In the genomic region with DNA sequence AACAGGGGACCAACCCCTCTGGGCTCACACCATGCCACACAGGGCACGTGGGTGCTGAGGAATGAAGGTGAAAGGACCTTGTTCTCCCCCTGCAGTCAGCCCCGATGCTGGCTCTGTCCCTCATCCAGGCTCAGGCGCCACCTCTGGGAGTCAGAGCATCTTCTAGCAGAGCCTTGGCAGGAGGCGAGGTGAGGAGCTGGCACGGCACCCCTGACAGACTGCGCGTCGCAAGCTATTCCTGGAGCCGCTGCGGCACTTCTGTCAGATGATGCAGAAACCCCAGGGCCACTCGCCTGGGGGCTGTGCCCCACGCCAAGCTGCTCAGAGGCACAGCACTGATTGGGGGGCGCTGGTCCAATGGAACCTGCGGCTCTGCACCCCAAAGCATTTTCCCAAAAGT, we compare ENCODE assay signal across 24 cellular contexts.
DNase-seq lines count a peak whose midpoint lies in the region; ATAC-seq and TF ChIP-seq lines count a peak whose summit lies in the region.
"Had no signal": no experiment of that assay in that cellular context is flagged by ENCODE, and none has a peak within 500 bp of the region (broad histone marks: within the 10 kb centered on the region; RNA-seq: fewer than 3 reads in every experiment).

No MANE protein-coding gene starts in this region.

- H3K4me3 ChIP-seq in skeletal muscle tissue (ENCODE audit: low read length in 3 of 3) (peak overlapping the region in 1 of 3 donors; percentile 35), breast epithelium (no peak overlapping the region)
- H3K4me3 ChIP-seq: left lung, tibial artery had no signal

- peaks cover 0 to 6% (median 5%) of the 10 kb centered on the region in 3 donors for H3K36me3 ChIP-seq in skeletal muscle tissue (ENCODE audit: control insufficient read depth in 3 of 3, insufficient read depth in 3 of 3, low read length in 3 of 3)
- H3K36me3 ChIP-seq in breast epithelium, result no peaks in the 10 kb centered on the region
- H3K36me3 ChIP-seq: left lung, tibial artery, WERI-Rb-1 had no signal

- peaks cover 36% of the 10 kb centered on the region for H3K4me1 Mint-ChIP-seq in activated T-helper 2 cell treated with anti-CD3 and anti-CD28 coated beads, Interferon-gamma antibody, Interleukin-2, Interleukin-4, amounts not matched to agents 10 μg/mL and 5 μg/mL and 100 μg/mL, durations not matched to agents 14 hours and 24 hours and 36 hours (ENCODE audit: low read depth)

- intact Hi-C loops in left ventricle myocardium superior (cut with micrococcal nuclease), result no loop called here
- intact Hi-C loops in activated T-helper 2 cell treated with anti-CD3 and anti-CD28 coated beads, Interferon-gamma antibody, Interleukin-2, Interleukin-4, amounts not matched to agents 10 μg/mL and 5 μg/mL and 100 μg/mL, durations not matched to agents 14 hours and 24 hours and 36 hours (cut with micrococcal nuclease), result no loop called here
- intact Hi-C loops in breast epithelium (cut with DNase I; ENCODE audit: low total_unique reads), result no loop called here

- H3K9me3 ChIP-seq in skeletal muscle tissue (ENCODE audit: control insufficient read depth in 3 of 3, low read length in 3 of 3), result no peaks in the 10 kb centered on the region
- no peaks in the 10 kb centered on the region for H3K9me3 ChIP-seq in breast epithelium
- H3K9me3 ChIP-seq: left lung, tibial artery had no signal

- TF ChIP-seq CTCF in breast epithelium (IDR thresholded peaks at IDR 0.05), result no peak

- ATAC-seq in left ventricle myocardium superior, result peak; percentile 85
- ATAC-seq: activated naive CD4-positive, alpha-beta T cell treated with anti-CD3 and anti-CD28 coated beads, Interleukin-2, amount 50 U/mL, for 72 hours; left lung; SK-N-SH treated with all-trans-retinoic acid at 6 μM for 48 hours; stimulated activated naive B cell treated with anti-CD40 and anti-IgM and Interleukin-4, amounts not matched to agents 10 μg/mL and 1 μg/mL and 100 μg/mL, for 72 hours had no signal

- H3K36me3 Mint-ChIP-seq in activated T-helper 2 cell treated with anti-CD3 and anti-CD28 coated beads, Interferon-gamma antibody, Interleukin-2, Interleukin-4, amounts not matched to agents 10 μg/mL and 5 μg/mL and 100 μg/mL, durations not matched to agents 14 hours and 24 hours and 36 hours (ENCODE audit: low read depth), result no peaks in the 10 kb centered on the region
- H3K36me3 Mint-ChIP-seq: activated naive CD4-positive, alpha-beta T cell treated with anti-CD3 and anti-CD28 coated beads, Interleukin-2, amount 50 U/mL, for 72 hours; CD4-positive, CD25-positive, alpha-beta regulatory T cell had no signal

- H3K27ac ChIP-seq in skeletal muscle tissue (ENCODE audit: low read depth, low read length) (peak overlapping the region; percentile 90), breast epithelium (no peak overlapping the region)
- H3K27ac ChIP-seq: KMS-11, parathyroid adenoma, WERI-Rb-1 had no signal

- H3K27me3 Mint-ChIP-seq in activated T-helper 2 cell treated with anti-CD3 and anti-CD28 coated beads, Interferon-gamma antibody, Interleukin-2, Interleukin-4, amounts not matched to agents 10 μg/mL and 5 μg/mL and 100 μg/mL, durations not matched to agents 14 hours and 24 hours and 36 hours (ENCODE audit: low read depth), result peaks cover 3% of the 10 kb centered on the region
- H3K27me3 Mint-ChIP-seq: activated CD4-positive, alpha-beta T cell treated with anti-CD3 and anti-CD28 coated beads, Interleukin-2, amount 10 ng/mL, durations not matched to agents 7 days and 5 days; stimulated activated naive B cell treated with anti-CD40 and anti-IgM and Interleukin-4, amounts not matched to agents 10 μg/mL and 1 μg/mL and 100 μg/mL, for 72 hours had no signal

- TF ChIP-seq POLR2A in breast epithelium (IDR thresholded peaks at IDR 0.05), result no peak

- no peaks in the 10 kb centered on the region for H3K9me3 Mint-ChIP-seq in activated T-helper 2 cell treated with anti-CD3 and anti-CD28 coated beads, Interferon-gamma antibody, Interleukin-2, Interleukin-4, amounts not matched to agents 10 μg/mL and 5 μg/mL and 100 μg/mL, durations not matched to agents 14 hours and 24 hours and 36 hours
- H3K9me3 Mint-ChIP-seq: activated CD4-positive, alpha-beta T cell treated with anti-CD3 and anti-CD28 coated beads, Interleukin-2, amount 10 ng/mL, durations not matched to agents 7 days and 5 days; activated naive CD4-positive, alpha-beta T cell treated with anti-CD3 and anti-CD28 coated beads, Interleukin-2, amount 50 U/mL, for 72 hours; activated T-helper 1 cell treated with anti-CD3 and anti-CD28 coated beads, Interleukin-12 subunit alpha, Interleukin-12 subunit beta, Interleukin-2, Interleukin-4 antibody, amounts not matched to agents 30 ng/mL and 10 ng/mL and 1 ng/mL, durations not matched to agents 14 hours and 24 hours and 36 hours; CD4-positive, CD25-positive, alpha-beta regulatory T cell; nephron had no signal

- peaks cover 45 to 49% (median 46%) of the 10 kb centered on the region in 3 donors for H3K4me1 ChIP-seq in skeletal muscle tissue (ENCODE audit: control insufficient read depth in 3 of 3, insufficient read depth in 3 of 3, low read length in 3 of 3)
- no peaks in the 10 kb centered on the region for H3K4me1 ChIP-seq in breast epithelium
- H3K4me1 ChIP-seq: parathyroid adenoma had no signal

- H3K9ac ChIP-seq in skeletal muscle tissue (ENCODE audit: low read depth in 1 of 3, low read length in 3 of 3), result peak overlapping the region in 2 of 3 donors; percentile 27 to 78
- H3K9ac ChIP-seq: KMS-11, parathyroid adenoma had no signal

- no peaks in the 10 kb centered on the region for H3K27me3 ChIP-seq in skeletal muscle tissue (ENCODE audit: control insufficient read depth in 3 of 3, insufficient read depth in 3 of 3, low read length in 3 of 3)
- no peaks in the 10 kb centered on the region for H3K27me3 ChIP-seq in breast epithelium
- H3K27me3 ChIP-seq: left lung, tibial artery had no signal

- DNase-seq in NCI-H1694 (lab: John Stamatoyannopoulos, UW) (peak; percentile 72), cerebellar nuclear complex (lab: John Stamatoyannopoulos, UW) (peak; percentile 46 to 83), left ventricle myocardium superior (peak; percentile 83), NCI-H345 treated with DMSO at 0.1 percent for 48 hours (lab: John Stamatoyannopoulos, UW; ENCODE audit: unreplicated experiment) (no peak), breast epithelium (ENCODE audit: low spot score in 2 of 2) (no peak)
- no peak for DNase-seq in activated T-helper 2 cell treated with anti-CD3 and anti-CD28 coated beads, Interferon-gamma antibody, Interleukin-2, Interleukin-4, amounts not matched to agents 10 μg/mL and 5 μg/mL and 100 μg/mL, durations not matched to agents 14 hours and 24 hours and 36 hours (ENCODE audit: low spot score)
- DNase-seq in stimulated activated CD4-positive, alpha-beta T cell treated with anti-CD3 and anti-CD28 coated beads, Interleukin-4, amount 100 ng/mL, for 24 hours, result no peak
- DNase-seq: activated CD4-positive, alpha-beta T cell treated with anti-CD3 and anti-CD28 coated beads, Interleukin-2, amount 10 ng/mL, durations not matched to agents 7 days and 5 days; CD4-positive, CD25-positive, alpha-beta regulatory T cell; glutamatergic neuron; left lung; NCI-H187 treated with DMSO at 0.1 percent for 48 hours; NCI-H226; stimulated activated CD4-positive, alpha-beta T cell treated with anti-CD3 and anti-CD28 coated beads, Interleukin-2, amount 100 ng/mL, for 24 hours; stimulated activated naive B cell treated with anti-CD40 and anti-IgM and Interleukin-4, amounts not matched to agents 10 μg/mL and 1 μg/mL and 100 μg/mL, for 72 hours; tibial artery; WERI-Rb-1 had no signal

- H3K4me3 Mint-ChIP-seq in activated T-helper 2 cell treated with anti-CD3 and anti-CD28 coated beads, Interferon-gamma antibody, Interleukin-2, Interleukin-4, amounts not matched to agents 10 μg/mL and 5 μg/mL and 100 μg/mL, durations not matched to agents 14 hours and 24 hours and 36 hours (ENCODE audit: low read depth), result no peak overlapping the region
- H3K4me3 Mint-ChIP-seq: activated CD4-positive, alpha-beta T cell treated with anti-CD3 and anti-CD28 coated beads, Interleukin-2, amount 10 ng/mL, durations not matched to agents 7 days and 5 days; activated T-helper 1 cell treated with anti-CD3 and anti-CD28 coated beads, Interleukin-12 subunit alpha, Interleukin-12 subunit beta, Interleukin-2, Interleukin-4 antibody, amounts not matched to agents 30 ng/mL and 10 ng/mL and 1 ng/mL, durations not matched to agents 14 hours and 24 hours and 36 hours; CD4-positive, CD25-positive, alpha-beta regulatory T cell; nephron had no signal

- no peak overlapping the region for H3K27ac Mint-ChIP-seq in activated T-helper 2 cell treated with anti-CD3 and anti-CD28 coated beads, Interferon-gamma antibody, Interleukin-2, Interleukin-4, amounts not matched to agents 10 μg/mL and 5 μg/mL and 100 μg/mL, durations not matched to agents 14 hours and 24 hours and 36 hours
- H3K27ac Mint-ChIP-seq: activated CD4-positive, alpha-beta T cell treated with anti-CD3 and anti-CD28 coated beads, Interleukin-2, amount 10 ng/mL, durations not matched to agents 7 days and 5 days; activated naive CD4-positive, alpha-beta T cell treated with anti-CD3 and anti-CD28 coated beads, Interleukin-2, amount 50 U/mL, for 72 hours; activated T-helper 1 cell treated with anti-CD3 and anti-CD28 coated beads, Interleukin-12 subunit alpha, Interleukin-12 subunit beta, Interleukin-2, Interleukin-4 antibody, amounts not matched to agents 30 ng/mL and 10 ng/mL and 1 ng/mL, durations not matched to agents 14 hours and 24 hours and 36 hours; CD4-positive, CD25-positive, alpha-beta regulatory T cell had no signal

Comparison
In these comparisons a context has a peak if more than half of its experiments do, and no peak if none do; other contexts are left out.
1. DNase-seq: peak in NCI-H1694 (single experiment), cerebellar nuclear complex (2 of 2) and left ventricle myocardium superior (single experiment); none in activated T-helper 2 cell treated with anti-CD3 and anti-CD28 coated beads, Interferon-gamma antibody, Interleukin-2, Interleukin-4, amounts not matched to agents 10 μg/mL and 5 μg/mL and 100 μg/mL, durations not matched to agents 14 hours and 24 hours and 36 hours (single experiment), stimulated activated CD4-positive, alpha-beta T cell treated with anti-CD3 and anti-CD28 coated beads, Interleukin-4, amount 100 ng/mL, for 24 hours (single experiment), NCI-H345 treated with DMSO at 0.1 percent for 48 hours (single experiment) and breast epithelium (0 of 2).